ENCODE assay signal across 17 cellular contexts in the genomic region with DNA sequence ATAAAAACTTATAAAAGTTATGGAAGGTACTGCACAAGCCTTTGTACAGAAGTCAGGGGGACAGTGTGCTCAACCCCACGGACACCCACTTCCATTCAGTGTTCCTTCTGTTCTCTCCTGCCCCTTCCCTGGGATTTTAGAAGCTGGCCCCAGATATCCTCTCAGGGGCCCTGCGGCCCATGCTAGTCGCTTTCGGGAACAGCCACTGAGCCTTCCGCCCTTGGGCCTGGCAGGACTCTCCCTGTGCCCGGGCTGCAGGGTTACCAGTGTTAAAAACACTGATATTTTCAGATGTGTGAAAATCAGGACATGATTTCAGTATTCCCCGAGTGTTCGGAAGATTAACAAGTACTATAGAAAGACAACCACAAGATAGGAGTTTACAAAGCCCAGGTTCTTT. TPM values are rescaled to one million over a fixed set of nuclear protein-coding genes. Genes with fewer than 3 reads are reported as not detected.
DNase-seq lines count a peak whose midpoint lies in the region; ATAC-seq and TF ChIP-seq lines count a peak whose summit lies in the region.
"Had no signal": no experiment of that assay in that cellular context is flagged by ENCODE, and none has a peak within 500 bp of the region (broad histone marks: within the 10 kb centered on the region; RNA-seq: fewer than 3 reads in every experiment).

No MANE protein-coding gene starts in this region.

- H3K9ac ChIP-seq in BLaER1 treated with 17β-estradiol and CSF1 and Interleukin-3, amounts not matched to agents 10 nM and 100 nM = peak overlapping the region in 4 of 11 experiments; percentile 25 to 58 (median 40); a peak in 5 of 22 replicates

- CTCF ChIA-PET in Calu3 (lab: Charles Lee) = no interaction called here

- no peak overlapping the region for H3K4me3 ChIP-seq in BLaER1 treated with 17β-estradiol and CSF1 and Interleukin-3, amounts not matched to agents 10 nM and 100 nM
- H3K4me3 ChIP-seq: GM12878, GM23338 had no signal

- TF ChIP-seq CTCF in nephron (IDR thresholded peaks at IDR 0.05; ENCODE audit: unreplicated experiment in 3 of 3) (no peak), Calu3 (IDR thresholded peaks at IDR 0.05; ENCODE audit: unreplicated experiment) (no peak)

- no peaks in the 10 kb centered on the region for H3K9me3 ChIP-seq in BLaER1 treated with 17β-estradiol and CSF1 and Interleukin-3, amounts not matched to agents 10 nM and 100 nM (replicated peaks in 1 of 11)
- H3K9me3 ChIP-seq in T-helper 17 cell (ENCODE audit: control insufficient read depth, low read length, poor library complexity, severe bottlenecking) = no peaks in the 10 kb centered on the region
- H3K9me3 ChIP-seq: Caco-2 had no signal

- H3K4me1 Mint-ChIP-seq in T-helper 17 cell (no peaks in the 10 kb centered on the region), nephron (peaks cover 34% of the 10 kb centered on the region), Calu3 (ENCODE audit: low read depth, unreplicated experiment) (no peaks in the 10 kb centered on the region)
- H3K4me1 Mint-ChIP-seq: CD14-positive monocyte; CD8-positive, alpha-beta memory T cell; IgD-negative memory B cell had no signal

- H3K4me1 ChIP-seq in BLaER1 treated with 17β-estradiol and CSF1 and Interleukin-3, amounts not matched to agents 10 nM and 100 nM = peaks cover 41 to 92% (median 89%) of the 10 kb centered on the region in 10 experiments
- H3K4me1 ChIP-seq: Caco-2 had no signal

- intact Hi-C loops in Calu3 (cut with micrococcal nuclease; ENCODE audit: unreplicated experiment) = no loop called here

- peak overlapping the region in 9 of 11 experiments; percentile 74 to 97 (median 89); a peak in 17 of 22 replicates for H3K4me2 ChIP-seq in BLaER1 treated with 17β-estradiol and CSF1 and Interleukin-3, amounts not matched to agents 10 nM and 100 nM
- H3K4me2 ChIP-seq: GM23338 had no signal

- no peaks in the 10 kb centered on the region for H3K27me3 ChIP-seq in BLaER1 treated with 17β-estradiol and CSF1 and Interleukin-3, amounts not matched to agents 10 nM and 100 nM

- ATAC-seq in T-helper 17 cell = no peak
- ATAC-seq: GM12878, GM23338 had no signal

- H3K27ac Mint-ChIP-seq in T-helper 17 cell = peak overlapping the region; percentile 75
- peak overlapping the region in 2 of 3 experiments; percentile 6 to 12 for H3K27ac Mint-ChIP-seq in nephron
- H3K27ac Mint-ChIP-seq in Calu3 (ENCODE audit: unreplicated experiment) = no peak overlapping the region
- H3K27ac Mint-ChIP-seq: B cell; CD8-positive, alpha-beta memory T cell; GM23338 had no signal

- H3K9me3 Mint-ChIP-seq in nephron (no peaks in the 10 kb centered on the region), Calu3 (ENCODE audit: low read depth, unreplicated experiment) (no peaks in the 10 kb centered on the region)
- H3K9me3 Mint-ChIP-seq: CD14-positive monocyte; CD8-positive, alpha-beta memory T cell; GM23338; IgD-negative memory B cell had no signal

- H3K36me3 ChIP-seq in BLaER1 treated with 17β-estradiol and CSF1 and Interleukin-3, amounts not matched to agents 10 nM and 100 nM = peaks cover 17 to 63% (median 26%) of the 10 kb centered on the region in 11 experiments; a peak in 20 of 22 replicates

- no peak overlapping the region; a peak in 1 of 22 replicates for H3K27ac ChIP-seq in BLaER1 treated with 17β-estradiol and CSF1 and Interleukin-3, amounts not matched to agents 10 nM and 100 nM
- peak overlapping the region; percentile 99 for H3K27ac ChIP-seq in temporal lobe (ENCODE audit: low read depth, low read length)

- no peak overlapping the region for H3K4me3 Mint-ChIP-seq in T-helper 17 cell
- no peak overlapping the region for H3K4me3 Mint-ChIP-seq in nephron
- no peak overlapping the region for H3K4me3 Mint-ChIP-seq in Calu3 (ENCODE audit: low read depth, unreplicated experiment)
- H3K4me3 Mint-ChIP-seq: B cell; CD14-positive monocyte; CD8-positive, alpha-beta memory T cell; GM23338; IgD-negative memory B cell had no signal

- H3K27me3 Mint-ChIP-seq in T-helper 17 cell (no peaks in the 10 kb centered on the region), nephron (ENCODE audit: low read depth) (no peaks in the 10 kb centered on the region), Calu3 (ENCODE audit: unreplicated experiment) (no peaks in the 10 kb centered on the region)
- H3K27me3 Mint-ChIP-seq: B cell; CD8-positive, alpha-beta memory T cell; IgD-negative memory B cell had no signal

- DNase-seq in T-helper 17 cell (no peak), D341Med (ENCODE audit: low spot score) (no peak), Calu3 (no peak), GM19238 (ENCODE audit: insufficient read length, low spot score) (no peak)
- DNase-seq: Caco-2; CD8-positive, alpha-beta memory T cell; DMS 273 treated with DMSO at 0.1 percent for 48 hours; DMS79; H7 had no signal

- no TSS peak for BruUV-seq in Calu3 (replicated peaks; lab: Mats Ljungman, UMichigan)

- H3K36me3 Mint-ChIP-seq in T-helper 17 cell (ENCODE audit: low read depth) (peaks cover 11% of the 10 kb centered on the region), nephron (ENCODE audit: low read depth) (peaks cover 59% of the 10 kb centered on the region), Calu3 (ENCODE audit: insufficient read depth, unreplicated experiment) (peaks cover 10% of the 10 kb centered on the region)
- H3K36me3 Mint-ChIP-seq: IgD-negative memory B cell had no signal

- peaks cover 0 to 3% (median 0%) of the 10 kb centered on the region in 11 experiments; a peak in 3 of 22 replicates for H4K20me1 ChIP-seq in BLaER1 treated with 17β-estradiol and CSF1 and Interleukin-3, amounts not matched to agents 10 nM and 100 nM

RNA-seq across cellular contexts. Expression of a gene that starts 22.4 kb away (rescaled TPM):
- total RNA-seq in T-helper 17 cell (10 to 100 TPM; 23.2 to 28.4 TPM), temporal lobe (21.6 TPM), Calu3 (2022) (6.3 TPM in 2 replicates)
